26 cellular contexts compared by ENCODE assay signal in the genomic region with DNA sequence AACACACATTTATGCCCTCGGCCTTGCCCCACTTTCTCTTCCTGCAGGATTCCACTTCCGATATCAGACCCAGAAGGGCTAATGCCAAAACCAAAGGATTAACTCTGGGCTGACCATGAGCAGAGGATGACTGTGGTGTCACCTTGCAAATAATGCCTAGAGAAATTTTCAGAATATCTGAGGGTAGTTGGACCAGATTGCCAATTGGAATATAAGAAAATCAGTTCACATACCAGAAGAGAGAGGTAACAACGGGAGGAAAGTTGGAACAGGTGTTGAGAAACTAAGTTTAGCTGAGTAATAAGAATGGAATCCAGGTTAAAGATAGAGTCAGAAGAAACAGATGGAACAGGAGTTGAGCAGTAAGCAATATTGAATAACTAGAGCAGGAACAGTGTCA.
DNase-seq lines count a peak whose midpoint lies in the region; ATAC-seq and TF ChIP-seq lines count a peak whose summit lies in the region.
"Had no signal": no experiment of that assay in that cellular context is flagged by ENCODE, and none has a peak within 500 bp of the region (broad histone marks: within the 10 kb centered on the region; RNA-seq: fewer than 3 reads in every experiment).

No MANE protein-coding gene starts in this region.

- no TSS peak for BruUV-seq in mammary epithelial cell (replicated peaks; lab: Mats Ljungman, UMichigan)

- peak overlapping the region; percentile 18 for H2AFZ ChIP-seq in mammary epithelial cell (ENCODE audit: low read depth, low read length)

- H2BK15ac ChIP-seq in mesendoderm (replicated peaks; ENCODE audit: low read depth) = no peak overlapping the region

- in situ Hi-C loops in mammary epithelial cell (cut with MboI; ENCODE audit: low sequenced_read_pairs in 2 of 2) = no loop called here

- WGBS in mammary epithelial cell (ENCODE audit: low coverage, missing lambda C conversion rate) = 48% methylated on average over 3 of the region's 3 CpGs
- WGBS in mesendoderm (ENCODE audit: extremely low coverage, insufficient coverage, low lambda C conversion rate) = no CpG with 5 or more reads among the region's 3 CpGs

- no peaks in the 10 kb centered on the region for H3K27me3 ChIP-seq in mammary epithelial cell (ENCODE audit: insufficient read depth, low read length)
- H3K27me3 ChIP-seq in mesendoderm (ENCODE audit: insufficient read depth, low read length, poor library complexity) = no peaks in the 10 kb centered on the region
- H3K27me3 ChIP-seq: esophagus squamous epithelium, suprapubic skin had no signal

- H3K36me3 ChIP-seq in mammary epithelial cell (ENCODE audit: insufficient read depth, low read length) (no peaks in the 10 kb centered on the region), mesendoderm (ENCODE audit: control insufficient read depth, insufficient read depth, low read length) (no peaks in the 10 kb centered on the region)
- H3K36me3 ChIP-seq: esophagus squamous epithelium, suprapubic skin had no signal

- H2BK120ac ChIP-seq in mesendoderm (ENCODE audit: low read depth, low read length) = no peak overlapping the region

- H3K23ac ChIP-seq in mesendoderm (ENCODE audit: low read length) = no peak overlapping the region

- no peak for ATAC-seq in GM21390 (IDR thresholded peaks at IDR 0.05; ENCODE audit: unreplicated experiment)
- ATAC-seq: A549, Panc1, right cardiac atrium had no signal

- dilution Hi-C loops in mammary epithelial cell (cut with HindIII; ENCODE audit: low sequenced_read_pairs) = no loop called here

- intact Hi-C loops in mammary epithelial cell (cut with micrococcal nuclease) = loop anchor here (5.0 kb wide), 1 partner anchor 45 kb away; no protein-coding TSS in a partner anchor
- intact Hi-C loops in posterior vena cava (cut with DNase I) = no loop called here

- H3K56ac ChIP-seq in mesendoderm (ENCODE audit: low read length) = no peak overlapping the region

- H2BK5ac ChIP-seq in mesendoderm (ENCODE audit: low read length) = no peak overlapping the region

- peak overlapping the region; percentile 68 for H3K4me2 ChIP-seq in mammary epithelial cell (ENCODE audit: insufficient read depth, low read depth, low read length)
- H3K4me2 ChIP-seq in mesendoderm (ENCODE audit: low read length) = no peak overlapping the region
- H3K4me2 ChIP-seq: A549, SK-N-SH had no signal

- H3K4me3 ChIP-seq in AG10803 (ENCODE audit: low read length) (no peak overlapping the region), mammary epithelial cell (replicated peaks in 1 of 3; ENCODE audit: insufficient read depth in 1 of 3, low read depth in 2 of 3, low read length in 3 of 3) (no peak overlapping the region), mesendoderm (ENCODE audit: low read length) (no peak overlapping the region)
- H3K4me3 ChIP-seq: A549, esophagus squamous epithelium, lung, suprapubic skin had no signal

- no peak for TF ChIP-seq CTCF in AG10803 (conservative IDR thresholded peaks at IDR 0.05; ENCODE audit: low read length)
- TF ChIP-seq CTCF in mammary epithelial cell (conservative IDR thresholded peaks at IDR 0.05 in 1 of 2, IDR thresholded peaks at IDR 0.05 in 1 of 2; ENCODE audit: extremely low read depth in 1 of 2, insufficient read depth in 1 of 2, low read depth in 1 of 2, low read length in 2 of 2) = no peak

- no peak overlapping the region for H3K4ac ChIP-seq in mesendoderm (ENCODE audit: low read depth, low read length)

- DNase-seq in AG10803 (ENCODE audit: low read depth) = peak; percentile 6
- peak; percentile 31 for DNase-seq in M059J (ENCODE audit: low read depth)
- DNase-seq in mammary epithelial cell = peak; percentile 69
- DNase-seq in mesendoderm = peak; percentile 27
- DNase-seq in posterior vena cava (ENCODE audit: low spot score) = no peak
- DNase-seq in MV-4-11 (lab: John Stamatoyannopoulos, UW) = no peak
- DNase-seq in GM19240 (ENCODE audit: insufficient read length, low spot score) = no peak
- DNase-seq: activated CD4-positive, alpha-beta T cell treated with anti-CD3 and anti-CD28 coated beads, Interleukin-2, amount 50 U/mL, for 4 hours; activated naive CD4-positive, alpha-beta T cell treated with Interleukin-2 at 50 U/mL for 16 hours; activated T-cell treated with anti-CD3 and anti-CD28 coated beads for 4 hours; DMS153; effector CD4-positive, alpha-beta T cell; esophagus squamous epithelium; GDM1; HFFc6; NCI-H187; occipital lobe; right cardiac atrium; SK-N-SH had no signal

- H3K9ac ChIP-seq in mammary epithelial cell (ENCODE audit: insufficient read depth, low read length) (no peak overlapping the region), mesendoderm (ENCODE audit: low read length) (no peak overlapping the region)
- H3K9ac ChIP-seq: SK-N-SH had no signal

- H3K4me1 ChIP-seq in mammary epithelial cell (ENCODE audit: insufficient read depth, low read length) (peaks cover 21% of the 10 kb centered on the region), mesendoderm (ENCODE audit: control insufficient read depth, low read depth, low read length) (no peaks in the 10 kb centered on the region)
- H3K4me1 ChIP-seq: esophagus squamous epithelium, suprapubic skin had no signal

- no peak overlapping the region for H3K18ac ChIP-seq in mesendoderm (ENCODE audit: low read length)

- no peaks in the 10 kb centered on the region for H3K9me3 ChIP-seq in mammary epithelial cell (replicated peaks; ENCODE audit: insufficient read depth, low read length)
- H3K9me3 ChIP-seq: A549, esophagus squamous epithelium, SK-N-SH, suprapubic skin had no signal

- no peaks in the 10 kb centered on the region for H3K79me1 ChIP-seq in mesendoderm (ENCODE audit: low read length)

- no peaks in the 10 kb centered on the region for H4K20me1 ChIP-seq in mammary epithelial cell (ENCODE audit: insufficient read depth, low read length)

- H4K5ac ChIP-seq in mesendoderm (ENCODE audit: low read length) = no peak overlapping the region

- no peak overlapping the region for H3K27ac ChIP-seq in mammary epithelial cell (ENCODE audit: insufficient read depth, low read depth, low read length)
- no peak overlapping the region for H3K27ac ChIP-seq in mesendoderm (ENCODE audit: low read depth, low read length)
- H3K27ac ChIP-seq: A549, C4-2B, esophagus squamous epithelium, suprapubic skin, VCaP had no signal

- no peak overlapping the region for H2AK5ac ChIP-seq in mesendoderm (ENCODE audit: low read length)

- CTCF ChIA-PET in mammary epithelial cell (lab: Charles Lee; ENCODE audit: low non-redundant PET) = interaction anchor here (0.6 kb wide), 1 partner anchor 502 kb away, joined by 4 read pairs; no protein-coding TSS in a partner anchor

- no peak overlapping the region for H4K8ac ChIP-seq in mesendoderm (ENCODE audit: low read depth, low read length)

- H3K79me2 ChIP-seq in mammary epithelial cell (ENCODE audit: insufficient read depth, low read length) (no peaks in the 10 kb centered on the region), mesendoderm (ENCODE audit: control insufficient read depth, insufficient read depth, low read length) (no peaks in the 10 kb centered on the region)

Comparison
In these comparisons a context has a peak if more than half of its experiments do, and no peak if none do; other contexts are left out.
1. DNase-seq: peak in AG10803 (single experiment), M059J (single experiment), mammary epithelial cell (single experiment) and mesendoderm (single experiment); none in posterior vena cava (single experiment), MV-4-11 (single experiment) and GM19240 (single experiment).